11 cellular contexts compared by ENCODE assay signal in genomic region chr2:197191948-197192338, GRCh38.
DNase-seq lines count a peak whose midpoint lies in the region; ATAC-seq and TF ChIP-seq lines count a peak whose summit lies in the region.
"Had no signal": no experiment of that assay in that cellular context is flagged by ENCODE, and none has a peak within 500 bp of the region (broad histone marks: within the 10 kb centered on the region; RNA-seq: fewer than 3 reads in every experiment).

No MANE protein-coding gene starts in this region.

- H3K27ac ChIP-seq in dorsolateral prefrontal cortex: no peak overlapping the region
- H3K27ac ChIP-seq: heart right ventricle, tibial artery had no signal

- TF ChIP-seq CTCF in dorsolateral prefrontal cortex (IDR thresholded peaks at IDR 0.05 in 54 of 56, conservative IDR thresholded peaks at IDR 0.05 in 2 of 56; ENCODE audit: low read depth in 1 of 56, partially characterized antibody in 56 of 56): no peak

- ATAC-seq in GM18858 (IDR thresholded peaks at IDR 0.05; ENCODE audit: unreplicated experiment) (peak; percentile 73), GM21529 (IDR thresholded peaks at IDR 0.05; ENCODE audit: unreplicated experiment) (peak; percentile 83), HG03565 (IDR thresholded peaks at IDR 0.05; ENCODE audit: unreplicated experiment) (peak; percentile 75)

- no peaks in the 10 kb centered on the region for H3K27me3 ChIP-seq in dorsolateral prefrontal cortex
- H3K27me3 ChIP-seq: heart right ventricle, tibial artery had no signal

- peak; percentile 20 for DNase-seq in effector CD4-positive, alpha-beta T cell
- DNase-seq in dorsolateral prefrontal cortex (no peak), islet precursor cell (no peak), nucleus accumbens (lab: John Stamatoyannopoulos, UW) (no peak), NCI-H128 (lab: John Stamatoyannopoulos, UW; ENCODE audit: unreplicated experiment) (no peak)
- DNase-seq: amniotic stem cell, heart right ventricle, tibial artery had no signal

- intact Hi-C loops in dorsolateral prefrontal cortex (cut with DNase I): loop anchor here (5.0 kb wide), 2 partner anchors 115 to 185 kb away; no protein-coding TSS in a partner anchor

- H3K4me3 ChIP-seq in dorsolateral prefrontal cortex: no peak overlapping the region
- H3K4me3 ChIP-seq: heart right ventricle, tibial artery had no signal
